Comparison of ENCODE assay signal across 15 cellular contexts in genomic region chr2:54603796-54604195, GRCh38.
DNase-seq lines count a peak whose midpoint lies in the region; ATAC-seq, FAIRE-seq and TF ChIP-seq lines count a peak whose summit lies in the region.
"Had no signal": no experiment of that assay in that cellular context is flagged by ENCODE, and none has a peak within 500 bp of the region (broad histone marks: within the 10 kb centered on the region; RNA-seq: fewer than 3 reads in every experiment).

No MANE protein-coding gene starts in this region.

- no peak overlapping the region for H3K9ac ChIP-seq in HepG2 (ENCODE audit: insufficient read depth, low read depth, low read length)
- no peak overlapping the region for H3K9ac ChIP-seq in endodermal cell (ENCODE audit: extremely low read depth, low read length, poor library complexity, severe bottlenecking)

- in situ Hi-C loops in HepG2 (cut with HindIII; ENCODE audit: extremely low pct_ligation_motif_present, low pct_unique_long_range_greater_than_20kb): no loop called here

- no peak overlapping the region for H3K4me3 Mint-ChIP-seq in activated T-cell treated with anti-CD3 and anti-CD28 coated beads, Interleukin-2, amount 50 U/mL, for 24 hours
- H3K4me3 Mint-ChIP-seq in endodermal cell: no peak overlapping the region

- H3K4me3 ChIP-seq in HepG2 (replicated peaks in 1 of 3; ENCODE audit: insufficient read depth in 1 of 3, low read depth in 2 of 3, low read length in 3 of 3) (no peak overlapping the region), suprapubic skin (no peak overlapping the region), endodermal cell (ENCODE audit: low read length) (no peak overlapping the region)
- H3K4me3 ChIP-seq: cardiac muscle cell had no signal

- intact Hi-C loops in HepG2 (cut with micrococcal nuclease; ENCODE audit: unreplicated experiment): no loop called here

- TF ChIP-seq POLR2A in HepG2 (IDR thresholded peaks at IDR 0.05; ENCODE audit: insufficient read depth in 1 of 2, low read depth in 2 of 2, low read length in 2 of 2): no peak; a peak in 1 of 4 replicates
- TF ChIP-seq POLR2A in suprapubic skin (IDR thresholded peaks at IDR 0.05): no peak
- TF ChIP-seq POLR2A in erythroblast (IDR thresholded peaks at IDR 0.05; ENCODE audit: low read length): no peak

- H3K36me3 Mint-ChIP-seq in activated T-cell treated with anti-CD3 and anti-CD28 coated beads, Interleukin-2, amount 50 U/mL, for 24 hours (ENCODE audit: low read depth): peaks cover 22% of the 10 kb centered on the region
- H3K36me3 Mint-ChIP-seq in activated naive CD4-positive, alpha-beta T cell treated with anti-CD3 and anti-CD28 coated beads, Interleukin-2, amount 50 U/mL, for 72 hours: peaks cover 5 to 27% of the 10 kb centered on the region in 2 donors
- H3K36me3 Mint-ChIP-seq in endodermal cell (ENCODE audit: low read depth): peaks cover 23% of the 10 kb centered on the region

- H3K9me3 ChIP-seq in HepG2 (ENCODE audit: low read length) (no peaks in the 10 kb centered on the region), suprapubic skin (no peaks in the 10 kb centered on the region), endodermal cell (ENCODE audit: control insufficient read depth, low read length) (no peaks in the 10 kb centered on the region)

- TF ChIP-seq RAD21 in HepG2 (CRISPR knock-in tag; IDR thresholded peaks at IDR 0.05): no peak

- H3K9me3 Mint-ChIP-seq in activated T-cell treated with anti-CD3 and anti-CD28 coated beads, Interleukin-2, amount 50 U/mL, for 24 hours: no peaks in the 10 kb centered on the region
- H3K9me3 Mint-ChIP-seq in activated naive CD4-positive, alpha-beta T cell treated with anti-CD3 and anti-CD28 coated beads, Interleukin-2, amount 50 U/mL, for 72 hours: peaks cover 0 to 5% of the 10 kb centered on the region in 2 donors
- no peaks in the 10 kb centered on the region for H3K9me3 Mint-ChIP-seq in endodermal cell

- no peak overlapping the region for H3K4me2 ChIP-seq in HepG2 (ENCODE audit: low read depth, low read length)

- H3K36me3 ChIP-seq in HepG2 (replicated peaks in 1 of 2; ENCODE audit: control insufficient read depth in 1 of 2, insufficient read depth in 2 of 2, low read length in 2 of 2) (peaks cover 39 to 84% of the 10 kb centered on the region in 2 experiments), suprapubic skin (no peaks in the 10 kb centered on the region), endodermal cell (ENCODE audit: control insufficient read depth, insufficient read depth, low read length) (peaks cover 44% of the 10 kb centered on the region)

- TF ChIP-seq EP300 in HepG2 (IDR thresholded peaks at IDR 0.05; ENCODE audit: low read depth in 2 of 2, low read length in 2 of 2): no peak
- TF ChIP-seq EP300 in HepG2 (CRISPR knock-in tag; IDR thresholded peaks at IDR 0.05; ENCODE audit: borderline replicate concordance): no peak
- no peak for TF ChIP-seq EP300 in suprapubic skin (IDR thresholded peaks at IDR 0.05)

- no peak overlapping the region for H3K27ac ChIP-seq in HepG2 (ENCODE audit: extremely low read length, insufficient read depth, low read length)
- peak overlapping the region; percentile 79 for H3K27ac ChIP-seq in suprapubic skin
- H3K27ac ChIP-seq in endodermal cell (ENCODE audit: low read depth, low read length): no peak overlapping the region
- H3K27ac ChIP-seq: cardiac muscle cell had no signal

- peaks cover 100% of the 10 kb centered on the region for H3K79me2 ChIP-seq in HepG2 (ENCODE audit: insufficient read depth, low read length)

- FAIRE-seq in HepG2 (lab: Jason Lieb, UNC): no peak
- FAIRE-seq: GM12892, islet of Langerhans had no signal

- peak overlapping the region; percentile 91 for H3K27ac Mint-ChIP-seq in activated T-cell treated with anti-CD3 and anti-CD28 coated beads, Interleukin-2, amount 50 U/mL, for 24 hours
- peak overlapping the region; percentile 84 to 92 for H3K27ac Mint-ChIP-seq in activated naive CD4-positive, alpha-beta T cell treated with anti-CD3 and anti-CD28 coated beads, Interleukin-2, amount 50 U/mL, for 72 hours
- H3K27ac Mint-ChIP-seq in endodermal cell: no peak overlapping the region

- 100% methylated on average over 1 of the region's 1 CpG for WGBS in HepG2 (ENCODE audit: low lambda C conversion rate)
- WGBS in suprapubic skin: 75% methylated on average over 1 of the region's 1 CpG
- WGBS in endodermal cell (ENCODE audit: insufficient coverage in 1 of 2, insufficient read length in 1 of 2), 2 experiments: 90% methylated on average over 1 of the region's 1 CpG; no CpG with 5 or more reads in 1 of the 2 experiments

- BruUV-seq in HepG2 (replicated peaks; lab: Mats Ljungman, UMichigan): no TSS peak

- POLR2A ChIA-PET in HepG2 (lab: Yijun Ruan, JAX): interaction anchor here (0.7 kb wide), 1 partner anchor 44 kb away, joined by 5 read pairs; no protein-coding TSS in a partner anchor

- peaks cover 97% of the 10 kb centered on the region for H4K20me1 ChIP-seq in HepG2 (ENCODE audit: insufficient read depth, low read length)

- no peak for ATAC-seq in activated naive CD4-positive, alpha-beta T cell treated with anti-CD3 and anti-CD28 coated beads, Interleukin-2, amount 50 U/mL, for 72 hours
- no peak for ATAC-seq in HepG2

- no peak for TF ChIP-seq CTCF in HepG2 (CRISPR knock-in tag; IDR thresholded peaks at IDR 0.05)
- TF ChIP-seq CTCF in suprapubic skin (IDR thresholded peaks at IDR 0.05): no peak
- no peak for TF ChIP-seq CTCF in endodermal cell (conservative IDR thresholded peaks at IDR 0.05)

- peaks cover 89% of the 10 kb centered on the region for H3K4me1 Mint-ChIP-seq in activated T-cell treated with anti-CD3 and anti-CD28 coated beads, Interleukin-2, amount 50 U/mL, for 24 hours (ENCODE audit: low read depth)
- H3K4me1 Mint-ChIP-seq in endodermal cell: peaks cover 50% of the 10 kb centered on the region

- H3K27me3 ChIP-seq in HepG2 (ENCODE audit: control insufficient read depth in 1 of 2, insufficient read depth in 2 of 2, low read length in 2 of 2) (no peaks in the 10 kb centered on the region), suprapubic skin (no peaks in the 10 kb centered on the region), endodermal cell (ENCODE audit: control insufficient read depth, insufficient read depth, low read length, poor library complexity, severe bottlenecking) (no peaks in the 10 kb centered on the region)
- H3K27me3 ChIP-seq: cardiac muscle cell had no signal

- CTCF ChIA-PET in HepG2 (lab: Yijun Ruan, JAX; ENCODE audit: low intra/inter-chr PET ratio, low total read pairs): no interaction called here

- no peak overlapping the region for H2AFZ ChIP-seq in HepG2 (ENCODE audit: low read length)

- no peak for DNase-seq in activated T-cell treated with anti-CD3 and anti-CD28 coated beads, Interleukin-2, amount 50 U/mL, for 24 hours
- DNase-seq in activated T-cell treated with anti-CD3 and anti-CD28 coated beads for 4 hours (no peak), HepG2 (ENCODE audit: low spot score) (no peak), suprapubic skin (ENCODE audit: low spot score in 2 of 2) (no peak), erythroblast (lab: John Stamatoyannopoulos, UW) (no peak), endodermal cell (no peak), NCI-H146 treated with DMSO at 0.1 percent for 48 hours (lab: John Stamatoyannopoulos, UW; ENCODE audit: unreplicated experiment) (no peak)
- DNase-seq in activated naive CD4-positive, alpha-beta T cell treated with anti-CD3 and anti-CD28 coated beads, Interleukin-2, amount 50 U/mL, for 72 hours (ENCODE audit: low spot score in 2 of 2): no peak
- DNase-seq: ACHN; activated CD8-positive, alpha-beta memory T cell treated with anti-CD3 and anti-CD28 coated beads, Interleukin-2, amount 50 U/mL, for 4 hours; NCI-H1930; substantia nigra had no signal

- no peaks in the 10 kb centered on the region for H3K27me3 Mint-ChIP-seq in activated T-cell treated with anti-CD3 and anti-CD28 coated beads, Interleukin-2, amount 50 U/mL, for 24 hours
- H3K27me3 Mint-ChIP-seq in endodermal cell (ENCODE audit: insufficient read depth): no peaks in the 10 kb centered on the region

- peaks cover 83% of the 10 kb centered on the region for H3K4me1 ChIP-seq in HepG2 (ENCODE audit: insufficient read depth, low read length)
- peaks cover 86% of the 10 kb centered on the region for H3K4me1 ChIP-seq in suprapubic skin
- peaks cover 21% of the 10 kb centered on the region for H3K4me1 ChIP-seq in endodermal cell (ENCODE audit: control insufficient read depth, insufficient read depth, low read length)

TF ChIP-seq in HepG2, 621 proteins besides CTCF, POLR2A, EP300 and RAD21:
- TF ChIP-seq SP4 (CRISPR knock-in tag; IDR thresholded peaks at IDR 0.05) (no peak), POLR2G (IDR thresholded peaks at IDR 0.05; ENCODE audit: low read depth, low read length) (0 out of 2 replicates have a peak, but pooled peaks have one; percentile 13), ZEB1 (IDR thresholded peaks at IDR 0.05; ENCODE audit: insufficient replicate concordance, low read depth) (no peak), ZNF335 (CRISPR knock-in tag; IDR thresholded peaks at IDR 0.05) (no peak)
